19 cellular contexts compared by ENCODE assay signal in the genomic region with DNA sequence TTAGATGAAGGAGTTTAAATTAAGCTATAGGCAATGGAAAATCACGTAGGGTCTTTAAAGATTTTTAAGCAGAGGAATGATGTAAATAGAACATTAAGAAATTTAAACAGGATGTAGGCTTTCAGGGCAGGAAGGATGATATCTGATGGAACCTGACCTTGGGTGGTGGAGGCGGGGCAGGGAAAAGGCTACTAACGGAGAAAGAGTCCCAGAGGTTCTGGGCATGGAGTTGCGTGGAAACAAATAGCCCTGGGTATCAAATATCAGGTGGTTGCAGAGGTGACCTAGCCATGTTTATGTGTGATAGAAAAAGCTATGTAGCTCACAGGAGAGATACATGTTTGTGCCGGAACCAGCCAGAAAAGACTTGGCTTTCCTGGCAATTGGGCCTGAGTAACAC. TPM values are rescaled to one million over a fixed set of nuclear protein-coding genes. Genes with fewer than 3 reads are reported as not detected.
A peak's percentile ranks its signal among the peaks of the same experiment; 100 is the strongest.
DNase-seq lines count a peak whose midpoint lies in the region; ATAC-seq and TF ChIP-seq lines count a peak whose summit lies in the region.
"Had no signal": no experiment of that assay in that cellular context is flagged by ENCODE, and none has a peak within 500 bp of the region (broad histone marks: within the 10 kb centered on the region; RNA-seq: fewer than 3 reads in every experiment).

No MANE protein-coding gene starts in this region.

- peak overlapping the region; percentile 31 to 89 for H2BK12ac ChIP-seq in mesenchymal stem cell (ENCODE audit: low read length in 2 of 2)

- H2BK15ac ChIP-seq in IMR-90 (ENCODE audit: low read depth, low read length) = no peak overlapping the region
- no peak overlapping the region for H2BK15ac ChIP-seq in mesenchymal stem cell (ENCODE audit: low read depth, poor library complexity, severe bottlenecking)

- no peak for TF ChIP-seq RAD21 in IMR-90 (IDR thresholded peaks at IDR 0.05; ENCODE audit: low read length)

- no peak overlapping the region for H3K18ac ChIP-seq in IMR-90 (ENCODE audit: low read depth, low read length)
- peak overlapping the region in 1 of 2 experiments; percentile 21 for H3K18ac ChIP-seq in mesenchymal stem cell (ENCODE audit: low read depth in 1 of 2, low read length in 2 of 2)

- CTCF ChIA-PET in IMR-90 (lab: Yijun Ruan, JAX) = no interaction called here
- CTCF ChIA-PET in activated naive CD4-positive, alpha-beta T cell treated with anti-CD3 and anti-CD28 coated beads, Interleukin-2, amount 10 ng/mL, durations not matched to agents 7 days and 5 days (lab: Charles Lee) = interaction anchor here (1.8 kb wide), 1 partner anchor 10 kb away, joined by 6 read pairs; no protein-coding TSS in a partner anchor

- no peaks in the 10 kb centered on the region for H3K9me1 ChIP-seq in IMR-90 (ENCODE audit: insufficient read depth, low read length)

- no peaks in the 10 kb centered on the region for H3K36me3 Mint-ChIP-seq in activated naive CD4-positive, alpha-beta T cell treated with anti-CD3 and anti-CD28 coated beads, Interleukin-2, amount 10 ng/mL, durations not matched to agents 7 days and 5 days
- H3K36me3 Mint-ChIP-seq: IgD-negative memory B cell had no signal

- peaks cover 2% of the 10 kb centered on the region; the same call in 1 of the 2 replicates for H3K27me3 ChIP-seq in IMR-90 (ENCODE audit: control insufficient read depth, insufficient read depth, low read length)
- peaks cover 8 to 22% of the 10 kb centered on the region in 2 experiments for H3K27me3 ChIP-seq in mesenchymal stem cell (ENCODE audit: control insufficient read depth in 1 of 2, insufficient read depth in 1 of 2, low read length in 2 of 2)

- 0% methylated on average over 1 of the region's 5 CpGs; no CpG with 5 or more reads in 1 of the 2 experiments for WGBS in IMR-90 (ENCODE audit: extremely low coverage in 2 of 2, insufficient read length in 1 of 2), 2 experiments
- 55% methylated on average over 5 of the region's 5 CpGs for WGBS in mesenchymal stem cell

- H3K79me1 ChIP-seq in IMR-90 (ENCODE audit: low read depth in 1 of 2, low read length in 2 of 2) (no peaks in the 10 kb centered on the region), mesenchymal stem cell (replicated peaks; ENCODE audit: low read length, poor library complexity, severe bottlenecking) (no peaks in the 10 kb centered on the region)

- peaks cover 4% of the 10 kb centered on the region for H3K27me3 Mint-ChIP-seq in activated naive CD4-positive, alpha-beta T cell treated with anti-CD3 and anti-CD28 coated beads, Interleukin-2, amount 10 ng/mL, durations not matched to agents 7 days and 5 days

- no peak overlapping the region for H3K9ac ChIP-seq in IMR-90 (ENCODE audit: low read depth, low read length)
- no peak overlapping the region for H3K9ac ChIP-seq in mesenchymal stem cell (ENCODE audit: low read length)
- H3K9ac ChIP-seq: GM23248 had no signal

- H3K4me1 ChIP-seq in IMR-90 (ENCODE audit: control insufficient read depth, insufficient read depth, low read length) (0 out of 2 replicates have a peak, but pooled peaks cover 2% of the 10 kb centered on the region), mesenchymal stem cell (ENCODE audit: control insufficient read depth, insufficient read depth, low read depth, low read length) (no peaks in the 10 kb centered on the region)

- H3K27ac ChIP-seq in IMR-90 (ENCODE audit: insufficient read depth, low read length) = peak overlapping the region; percentile 4; the same call in 1 of the 2 replicates
- no peak overlapping the region for H3K27ac ChIP-seq in mesenchymal stem cell (ENCODE audit: low read length, poor library complexity, severe bottlenecking)
- H3K27ac ChIP-seq: GM23248, RWPE1 had no signal

- in situ Hi-C loops in IMR-90 (cut with MboI; ENCODE audit: low sequenced_read_pairs) = no loop called here

- no peak overlapping the region for H3K23ac ChIP-seq in IMR-90 (ENCODE audit: low read depth, low read length)
- no peak overlapping the region for H3K23ac ChIP-seq in mesenchymal stem cell (ENCODE audit: low read length in 2 of 2)

- H2AK5ac ChIP-seq in IMR-90 (ENCODE audit: low read depth, low read length) (no peak overlapping the region), mesenchymal stem cell (ENCODE audit: low read length, severe bottlenecking) (no peak overlapping the region)

- dilution Hi-C loops in IMR-90 (cut with HindIII; ENCODE audit: low sequenced_read_pairs, unreplicated experiment) = no loop called here

- H2BK5ac ChIP-seq in IMR-90 (ENCODE audit: low read depth, low read length, poor library complexity, severe bottlenecking) (no peak overlapping the region), mesenchymal stem cell (ENCODE audit: low read depth, low read length, poor library complexity, severe bottlenecking) (no peak overlapping the region)

- H4K5ac ChIP-seq in IMR-90 (ENCODE audit: low read depth, low read length) = no peak overlapping the region

- H3K4me2 ChIP-seq in IMR-90 (ENCODE audit: low read depth, low read length) (peak overlapping the region; percentile 23; the same call in 1 of the 2 replicates), mesenchymal stem cell (ENCODE audit: low read length, poor library complexity, severe bottlenecking) (no peak overlapping the region)

- no peak overlapping the region for H3K4me3 ChIP-seq in IMR-90 (ENCODE audit: insufficient read depth, low read depth, low read length)
- H3K4me3 ChIP-seq in choroid plexus epithelial cell (ENCODE audit: low read depth, low read length) = no peak overlapping the region
- no peak overlapping the region for H3K4me3 ChIP-seq in mesenchymal stem cell (ENCODE audit: insufficient read depth in 1 of 2, low read depth in 1 of 2, low read length in 2 of 2)
- H3K4me3 ChIP-seq: GM23248 had no signal

- no peak overlapping the region for H3K4ac ChIP-seq in IMR-90 (ENCODE audit: low read depth, low read length)
- peak overlapping the region in 1 of 2 experiments; percentile 73 for H3K4ac ChIP-seq in mesenchymal stem cell (ENCODE audit: low read depth in 1 of 2, low read length in 2 of 2)

- H3K9me3 ChIP-seq in IMR-90 (ENCODE audit: control insufficient read depth, insufficient read depth, low read length) (peaks cover 3% of the 10 kb centered on the region; the same call in 1 of the 2 replicates), mesenchymal stem cell (ENCODE audit: control insufficient read depth, low read length) (peaks cover 10% of the 10 kb centered on the region)

- H4K8ac ChIP-seq in IMR-90 (ENCODE audit: low read depth in 2 of 2, low read length in 2 of 2) = no peak overlapping the region
- peak overlapping the region; percentile 82 for H4K8ac ChIP-seq in mesenchymal stem cell (ENCODE audit: low read length)

- no peak for TF ChIP-seq POLR2A in IMR-90 (IDR thresholded peaks at IDR 0.05; ENCODE audit: low read depth, low read length)

- no peak overlapping the region for H2BK20ac ChIP-seq in IMR-90 (ENCODE audit: low read depth, low read length)

- intact Hi-C loops in IMR-90 (cut with micrococcal nuclease) = no loop called here

- ATAC-seq in IMR-90 (ENCODE audit: low read depth) = peak; percentile 67
- ATAC-seq in HG03469 (IDR thresholded peaks at IDR 0.05; ENCODE audit: unreplicated experiment) = no peak
- ATAC-seq in HG03175 (IDR thresholded peaks at IDR 0.05; ENCODE audit: unreplicated experiment) = no peak

- no peaks in the 10 kb centered on the region for H3K4me1 Mint-ChIP-seq in activated naive CD4-positive, alpha-beta T cell treated with anti-CD3 and anti-CD28 coated beads, Interleukin-2, amount 10 ng/mL, durations not matched to agents 7 days and 5 days
- H3K4me1 Mint-ChIP-seq: B cell, IgD-negative memory B cell had no signal

- H4K20me1 ChIP-seq in IMR-90 (ENCODE audit: insufficient read depth, low read length) = no peaks in the 10 kb centered on the region

- DNase-seq in IMR-90 (peak; percentile 15), NCI-H2029 treated with DMSO at 0.1 percent for 48 hours (lab: John Stamatoyannopoulos, UW) (peak; percentile 26), choroid plexus epithelial cell (ENCODE audit: low read depth) (peak; percentile 22), mesenchymal stem cell (peak; percentile 58), NOMO-1 treated with DMSO at 0.1 percent for 48 hours (lab: John Stamatoyannopoulos, UW; ENCODE audit: unreplicated experiment) (no peak)
- no peak for DNase-seq in activated naive CD4-positive, alpha-beta T cell treated with anti-CD3 and anti-CD28 coated beads, Interleukin-2, amount 10 ng/mL, durations not matched to agents 7 days and 5 days
- DNase-seq: Calu3; CD4-positive, alpha-beta T cell; DMS79; GM23248; NCI-H2081; NCI-H2227 treated with DMSO at 0.1 percent for 48 hours; NCI-H526; SW 1271 had no signal

- no peak overlapping the region for H3K4me3 Mint-ChIP-seq in activated naive CD4-positive, alpha-beta T cell treated with anti-CD3 and anti-CD28 coated beads, Interleukin-2, amount 10 ng/mL, durations not matched to agents 7 days and 5 days
- H3K4me3 Mint-ChIP-seq: B cell; CD4-positive, alpha-beta T cell; IgD-negative memory B cell had no signal

- no peak overlapping the region for H2AK9ac ChIP-seq in IMR-90 (replicated peaks; ENCODE audit: low read depth, low read length, poor library complexity)

- no peaks in the 10 kb centered on the region for H3K36me3 ChIP-seq in IMR-90 (ENCODE audit: control insufficient read depth, insufficient read depth, low read length)
- H3K36me3 ChIP-seq in mesenchymal stem cell (ENCODE audit: control insufficient read depth in 1 of 2, insufficient read depth in 2 of 2, low read depth in 1 of 2, low read length in 2 of 2) = no peaks in the 10 kb centered on the region

- no TSS peak for BruUV-seq in IMR-90 (replicated peaks; lab: Mats Ljungman, UMichigan)

- H2BK120ac ChIP-seq in IMR-90 (ENCODE audit: low read depth, low read length) (no peak overlapping the region), mesenchymal stem cell (ENCODE audit: low read depth, low read length) (peak overlapping the region; percentile 89)

- H4K91ac ChIP-seq in IMR-90 (ENCODE audit: insufficient read depth, low read depth, low read length) (no peak overlapping the region), mesenchymal stem cell (ENCODE audit: low read length) (peak overlapping the region; percentile 50)

- H3K56ac ChIP-seq in IMR-90 (ENCODE audit: extremely low read depth, insufficient read depth, low read length) = no peak overlapping the region

- peaks cover 4% of the 10 kb centered on the region for H3K9me3 Mint-ChIP-seq in activated naive CD4-positive, alpha-beta T cell treated with anti-CD3 and anti-CD28 coated beads, Interleukin-2, amount 10 ng/mL, durations not matched to agents 7 days and 5 days

- H3K14ac ChIP-seq in IMR-90 (replicated peaks; ENCODE audit: low read depth, low read length) (no peak overlapping the region), mesenchymal stem cell (ENCODE audit: low read length in 2 of 2) (no peak overlapping the region)

- TF ChIP-seq CTCF in IMR-90 (conservative IDR thresholded peaks at IDR 0.05; ENCODE audit: low read depth, low read length) (no peak), choroid plexus epithelial cell (conservative IDR thresholded peaks at IDR 0.05; ENCODE audit: low read depth, low read length) (no peak)

- H3K27ac Mint-ChIP-seq in activated naive CD4-positive, alpha-beta T cell treated with anti-CD3 and anti-CD28 coated beads, Interleukin-2, amount 10 ng/mL, durations not matched to agents 7 days and 5 days = no peak overlapping the region
- H3K27ac Mint-ChIP-seq: B cell; CD4-positive, alpha-beta T cell; IgD-negative memory B cell had no signal

- no peak overlapping the region for H2AFZ ChIP-seq in IMR-90 (replicated peaks; ENCODE audit: low read length, poor library complexity)
- peak overlapping the region; percentile 14 for H2AFZ ChIP-seq in mesenchymal stem cell (ENCODE audit: low read depth, low read length)
- H2AFZ ChIP-seq: GM23248 had no signal

- POLR2A ChIA-PET in IMR-90 (lab: Charles Lee; ENCODE audit: unreplicated experiment) = no interaction called here

RNA-seq across cellular contexts. Expression of a gene that starts 7.8 kb away (rescaled TPM):
- 19.0 and 21.9 TPM in 2 replicates for total RNA-seq in IMR-90 (2012; rRNA removed)
- polyA plus RNA-seq in IMR-90 (2012; rRNA removed) = 13.5 and 15.4 TPM in 2 replicates
- 4.7 TPM in 2 replicates for polyA plus RNA-seq in IMR-90 (2012; cell fraction: cytosol; rRNA removed)
- 11.9 and 24.7 TPM in 2 replicates for polyA plus RNA-seq in IMR-90 (2012; cell fraction: nucleus; rRNA removed; ENCODE audit: low replicate concordance)
- polyA plus RNA-seq in mesenchymal stem cell (2013, experiment 1 of 2) = 27.5 TPM
- polyA plus RNA-seq in mesenchymal stem cell (2013, experiment 2 of 2) = 28.0 TPM

RNA-seq across cellular contexts. Expression of a gene that starts 24.0 kb away (rescaled TPM):
- 33.3 and 51.1 TPM in 2 replicates for total RNA-seq in IMR-90 (2012; rRNA removed)
- polyA plus RNA-seq in IMR-90 (2012; rRNA removed) = 19.7 and 22.9 TPM in 2 replicates
- 3.1 and 4.7 TPM in 2 replicates for polyA plus RNA-seq in IMR-90 (2012; cell fraction: cytosol; rRNA removed)
- 0.95 and 9.2 TPM in 2 replicates for polyA plus RNA-seq in IMR-90 (2012; cell fraction: nucleus; rRNA removed; ENCODE audit: low replicate concordance)
- polyA plus RNA-seq in mesenchymal stem cell (2013, experiment 1 of 2) = 34.1 TPM
- polyA plus RNA-seq in mesenchymal stem cell (2013, experiment 2 of 2) = 37.0 TPM

Comparison
In these comparisons a context has a peak if more than half of its experiments do, and no peak if none do; other contexts are left out.
1. DNase-seq: peak in IMR-90 (single experiment), NCI-H2029 treated with DMSO at 0.1 percent for 48 hours (single experiment), choroid plexus epithelial cell (single experiment) and mesenchymal stem cell (single experiment); none in activated naive CD4-positive, alpha-beta T cell treated with anti-CD3 and anti-CD28 coated beads, Interleukin-2, amount 10 ng/mL, durations not matched to agents 7 days and 5 days (single experiment) and NOMO-1 treated with DMSO at 0.1 percent for 48 hours (single experiment).